1 cellular context compared by ENCODE assay signal in the genomic region with DNA sequence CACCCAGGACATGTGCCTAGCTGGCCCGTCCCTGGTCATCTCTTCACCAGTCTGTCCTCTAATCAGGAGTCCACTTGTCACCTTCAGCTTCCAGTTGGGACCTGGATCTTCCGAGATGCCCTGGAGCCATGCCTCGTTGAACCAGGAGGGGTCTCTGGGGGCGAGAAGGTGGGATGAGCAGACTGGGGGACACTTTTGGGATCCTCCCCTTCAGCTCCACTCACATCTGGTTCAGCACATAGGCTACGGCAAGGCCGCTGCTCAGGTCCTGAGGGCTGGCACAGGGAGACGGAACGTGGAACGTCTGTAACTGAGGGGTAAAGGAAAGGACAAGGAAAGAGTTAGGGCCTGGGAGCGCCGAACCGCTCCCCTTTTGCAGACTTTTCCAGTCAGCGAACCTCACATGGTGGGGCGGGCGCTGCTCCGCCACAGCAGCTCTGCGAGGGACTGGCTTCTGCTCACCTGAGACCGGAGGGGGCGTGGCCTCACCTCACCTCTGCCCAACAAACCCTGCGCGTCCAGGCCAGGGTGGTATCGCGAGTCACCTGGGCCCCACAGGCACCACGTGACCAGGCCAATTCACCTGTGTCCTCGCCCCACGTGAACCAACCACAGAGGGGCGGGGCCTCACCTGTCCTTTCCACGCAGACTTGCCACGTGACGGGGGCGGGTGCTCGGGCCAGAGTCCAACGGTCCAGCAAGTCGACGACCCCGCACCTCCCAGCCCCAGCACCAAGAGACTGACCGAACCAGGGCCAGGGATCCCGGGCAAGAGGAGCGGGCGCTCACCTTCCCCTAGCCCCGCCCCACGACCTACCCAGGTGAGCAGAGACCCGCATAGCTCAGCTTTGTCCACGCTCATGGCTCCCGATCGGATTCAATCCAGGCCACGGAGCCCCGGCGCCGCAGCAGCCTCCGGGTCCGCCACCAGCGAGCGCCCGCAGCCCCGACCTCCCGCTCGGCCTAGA.
TF ChIP-seq lines count a peak whose summit lies in the region.

A gene with protein sequence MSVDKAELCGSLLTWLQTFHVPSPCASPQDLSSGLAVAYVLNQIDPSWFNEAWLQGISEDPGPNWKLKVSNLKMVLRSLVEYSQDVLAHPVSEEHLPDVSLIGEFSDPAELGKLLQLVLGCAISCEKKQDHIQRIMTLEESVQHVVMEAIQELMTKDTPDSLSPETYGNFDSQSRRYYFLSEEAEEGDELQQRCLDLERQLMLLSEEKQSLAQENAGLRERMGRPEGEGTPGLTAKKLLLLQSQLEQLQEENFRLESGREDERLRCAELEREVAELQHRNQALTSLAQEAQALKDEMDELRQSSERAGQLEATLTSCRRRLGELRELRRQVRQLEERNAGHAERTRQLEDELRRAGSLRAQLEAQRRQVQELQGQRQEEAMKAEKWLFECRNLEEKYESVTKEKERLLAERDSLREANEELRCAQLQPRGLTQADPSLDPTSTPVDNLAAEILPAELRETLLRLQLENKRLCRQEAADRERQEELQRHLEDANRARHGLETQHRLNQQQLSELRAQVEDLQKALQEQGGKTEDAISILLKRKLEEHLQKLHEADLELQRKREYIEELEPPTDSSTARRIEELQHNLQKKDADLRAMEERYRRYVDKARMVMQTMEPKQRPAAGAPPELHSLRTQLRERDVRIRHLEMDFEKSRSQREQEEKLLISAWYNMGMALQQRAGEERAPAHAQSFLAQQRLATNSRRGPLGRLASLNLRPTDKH (minus strand): TSS at position 965 of the 968 bp plus-strand sequence. CDS start 103 bp downstream, at position 862.

TF ChIP-seq in GM12878, 131 proteins besides CTCF, POLR2A, EP300 and RAD21:
- TF ChIP-seq EZH2 (IDR thresholded peaks at IDR 0.05; ENCODE audit: borderline replicate concordance, control insufficient read depth, low read depth, low read length) (no peak), REST (IDR thresholded peaks at IDR 0.05; ENCODE audit: low read depth, low read length) (no peak), DPF2 (IDR thresholded peaks at IDR 0.05) (peak; percentile 48; the same call in 1 of the 2 replicates), NKRF (conservative IDR thresholded peaks at IDR 0.05) (0 out of 2 replicates have a peak, but pooled peaks have one; percentile 43), USF1 (IDR thresholded peaks at IDR 0.05; ENCODE audit: borderline replicate concordance, extremely low read length, insufficient read depth, low read depth, low read length) (peak; percentile 86), RB1 (IDR thresholded peaks at IDR 0.05; ENCODE audit: borderline replicate concordance) (no peak), TBL1XR1 (IDR thresholded peaks at IDR 0.05; ENCODE audit: low read depth, low read length) (0 out of 2 replicates have a peak, but pooled peaks have one; percentile 28), RAD51 (IDR thresholded peaks at IDR 0.05) (peak; percentile 84), USF2 (IDR thresholded peaks at IDR 0.05; ENCODE audit: borderline replicate concordance, low read depth, low read length) (peak; percentile 37), LARP7 (IDR thresholded peaks at IDR 0.05) (0 out of 2 replicates have a peak, but pooled peaks have one; percentile 53), BHLHE40 (IDR thresholded peaks at IDR 0.05; ENCODE audit: borderline replicate concordance in 1 of 2, low read depth in 2 of 2, low read length in 1 of 2) (peak in 1 of 2 experiments; percentile 75; a peak in 2 of 4 replicates), TCF7 (IDR thresholded peaks at IDR 0.05; ENCODE audit: borderline replicate concordance) (no peak), SIX5 (IDR thresholded peaks at IDR 0.05; ENCODE audit: low read depth, low read length, severe bottlenecking) (no peak), RFX5 (IDR thresholded peaks at IDR 0.05; ENCODE audit: low read depth, low read length) (no peak)
- TF ChIP-seq, protein P1, sequence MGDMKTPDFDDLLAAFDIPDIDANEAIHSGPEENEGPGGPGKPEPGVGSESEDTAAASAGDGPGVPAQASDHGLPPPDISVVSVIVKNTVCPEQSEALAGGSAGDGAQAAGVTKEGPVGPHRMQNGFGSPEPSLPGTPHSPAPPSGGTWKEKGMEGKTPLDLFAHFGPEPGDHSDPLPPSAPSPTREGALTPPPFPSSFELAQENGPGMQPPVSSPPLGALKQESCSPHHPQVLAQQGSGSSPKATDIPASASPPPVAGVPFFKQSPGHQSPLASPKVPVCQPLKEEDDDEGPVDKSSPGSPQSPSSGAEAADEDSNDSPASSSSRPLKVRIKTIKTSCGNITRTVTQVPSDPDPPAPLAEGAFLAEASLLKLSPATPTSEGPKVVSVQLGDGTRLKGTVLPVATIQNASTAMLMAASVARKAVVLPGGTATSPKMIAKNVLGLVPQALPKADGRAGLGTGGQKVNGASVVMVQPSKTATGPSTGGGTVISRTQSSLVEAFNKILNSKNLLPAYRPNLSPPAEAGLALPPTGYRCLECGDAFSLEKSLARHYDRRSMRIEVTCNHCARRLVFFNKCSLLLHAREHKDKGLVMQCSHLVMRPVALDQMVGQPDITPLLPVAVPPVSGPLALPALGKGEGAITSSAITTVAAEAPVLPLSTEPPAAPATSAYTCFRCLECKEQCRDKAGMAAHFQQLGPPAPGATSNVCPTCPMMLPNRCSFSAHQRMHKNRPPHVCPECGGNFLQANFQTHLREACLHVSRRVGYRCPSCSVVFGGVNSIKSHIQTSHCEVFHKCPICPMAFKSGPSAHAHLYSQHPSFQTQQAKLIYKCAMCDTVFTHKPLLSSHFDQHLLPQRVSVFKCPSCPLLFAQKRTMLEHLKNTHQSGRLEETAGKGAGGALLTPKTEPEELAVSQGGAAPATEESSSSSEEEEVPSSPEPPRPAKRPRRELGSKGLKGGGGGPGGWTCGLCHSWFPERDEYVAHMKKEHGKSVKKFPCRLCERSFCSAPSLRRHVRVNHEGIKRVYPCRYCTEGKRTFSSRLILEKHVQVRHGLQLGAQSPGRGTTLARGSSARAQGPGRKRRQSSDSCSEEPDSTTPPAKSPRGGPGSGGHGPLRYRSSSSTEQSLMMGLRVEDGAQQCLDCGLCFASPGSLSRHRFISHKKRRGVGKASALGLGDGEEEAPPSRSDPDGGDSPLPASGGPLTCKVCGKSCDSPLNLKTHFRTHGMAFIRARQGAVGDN (IDR thresholded peaks at IDR 0.05), result 0 out of 2 replicates have a peak, but pooled peaks have one; percentile 36
